In the genomic region with DNA sequence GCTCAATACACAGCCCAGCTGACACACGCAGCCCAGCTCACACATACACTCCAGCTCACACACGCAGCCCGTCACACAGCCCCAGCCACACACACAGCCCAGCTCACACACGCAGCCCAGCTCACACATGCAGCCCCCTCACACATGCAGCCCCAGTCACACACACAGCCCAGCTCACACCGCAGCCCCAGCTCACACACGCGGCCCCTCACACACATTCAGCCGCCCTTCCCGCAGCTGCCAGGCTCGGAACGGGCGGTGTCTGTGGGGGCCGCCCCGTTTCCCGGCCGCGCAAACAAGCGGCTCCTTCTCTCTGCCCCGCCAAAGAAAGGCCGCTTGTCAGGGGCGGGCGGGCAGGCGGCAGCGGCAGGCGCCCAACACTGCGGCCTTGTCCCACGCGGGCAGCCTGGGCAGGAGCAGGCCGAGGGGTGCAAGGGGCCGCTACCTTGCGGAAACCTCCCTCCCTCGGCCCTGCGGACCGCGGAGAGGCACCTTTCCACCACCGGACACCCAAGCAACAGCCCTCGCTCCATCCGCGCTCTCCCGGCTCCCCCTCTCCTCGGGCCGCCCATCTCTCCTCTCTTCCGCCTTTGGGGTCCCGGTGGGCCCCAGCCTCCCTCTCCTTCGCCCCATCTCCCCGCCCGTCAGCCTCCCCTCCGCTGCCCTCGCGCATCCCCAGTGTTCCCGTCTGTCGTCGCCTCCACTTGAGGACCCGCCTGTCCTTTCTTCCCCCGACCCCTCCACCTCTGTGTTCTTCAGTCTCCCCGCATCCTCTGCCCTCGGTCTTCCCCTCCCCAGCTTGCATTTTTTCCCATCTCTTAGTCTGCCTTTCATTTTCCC, we compare ENCODE assay signal across 8 cellular contexts. TPM values are rescaled to one million over a fixed set of nuclear protein-coding genes. Genes with fewer than 3 reads are reported as not detected.
A peak's percentile ranks its signal among the peaks of the same experiment; 100 is the strongest.
DNase-seq lines count a peak whose midpoint lies in the region; ATAC-seq and TF ChIP-seq lines count a peak whose summit lies in the region.

No MANE protein-coding gene starts in this region.

- H2AFZ ChIP-seq in PC-3 (ENCODE audit: low read length) = no peak overlapping the region

- no peaks in the 10 kb centered on the region for H3K36me3 ChIP-seq in PC-3 (ENCODE audit: low read depth, low read length)

- peaks cover 5% of the 10 kb centered on the region; the same call in 1 of the 2 replicates for H3K4me1 ChIP-seq in PC-3 (ENCODE audit: insufficient read depth, low read length)

- intact Hi-C loops in posterior cingulate gyrus (cut with DNase I) = loop anchor here (2.0 kb wide), 1 partner anchor 15 kb away; no protein-coding TSS in a partner anchor
- intact Hi-C loops in PC-3 (cut with micrococcal nuclease) = loop anchor here (2.0 kb wide), 1 partner anchor 25 kb away; no protein-coding TSS in a partner anchor

- peaks cover 29% of the 10 kb centered on the region for H3K4me1 Mint-ChIP-seq in activated T-cell treated with anti-CD3 and anti-CD28 coated beads, Interleukin-2, amount 50 U/mL, for 24 hours (ENCODE audit: low read depth)

- CTCF ChIA-PET in PC-3 (lab: Charles Lee) = interaction anchor here (0.6 to 1.5 kb wide), 4 partner anchors 13 to 80 kb away, joined by 3 to 8 read pairs (median 3); no protein-coding TSS in a partner anchor

- H3K27ac Mint-ChIP-seq in activated T-cell treated with anti-CD3 and anti-CD28 coated beads, Interleukin-2, amount 50 U/mL, for 24 hours = peak overlapping the region; percentile 24

- H3K9me2 ChIP-seq in PC-3 (replicated peaks; ENCODE audit: low read length) = no peaks in the 10 kb centered on the region

- peak overlapping the region; percentile 58 for H3K4me3 Mint-ChIP-seq in activated T-cell treated with anti-CD3 and anti-CD28 coated beads, Interleukin-2, amount 50 U/mL, for 24 hours

- no peak overlapping the region for H3K4me3 ChIP-seq in PC-3 (ENCODE audit: low read length)

- no peak overlapping the region for H3K27ac ChIP-seq in PC-3 (ENCODE audit: low read length)

- no peak for ATAC-seq in HG02973 (IDR thresholded peaks at IDR 0.05; ENCODE audit: unreplicated experiment)
- ATAC-seq in esophagus mucosa = no peak
- ATAC-seq in HG03135 (IDR thresholded peaks at IDR 0.05; ENCODE audit: unreplicated experiment) = no peak
- no peak for ATAC-seq in PC-3

- H3K27me3 Mint-ChIP-seq in activated T-cell treated with anti-CD3 and anti-CD28 coated beads, Interleukin-2, amount 50 U/mL, for 24 hours = peaks cover 20% of the 10 kb centered on the region

- DNase-seq in GM10266 (ENCODE audit: extremely low spot score) (peak; percentile 44), globus pallidus (ENCODE audit: low spot score) (peak; percentile 88), posterior cingulate gyrus (peak; percentile 51 to 97 (median 72)), PC-3 (no peak)
- peak; percentile 63 for DNase-seq in activated T-cell treated with anti-CD3 and anti-CD28 coated beads, Interleukin-2, amount 50 U/mL, for 24 hours

- BruUV-seq in PC-3 (replicated peaks; lab: Mats Ljungman, UMichigan) = no TSS peak

- POLR2A ChIA-PET in PC-3 (lab: Charles Lee; ENCODE audit: unreplicated experiment) = no interaction called here

- H3K9me3 ChIP-seq in PC-3 (ENCODE audit: low read length) = no peaks in the 10 kb centered on the region

- H4K20me1 ChIP-seq in PC-3 (ENCODE audit: low read length) = no peaks in the 10 kb centered on the region

- no peaks in the 10 kb centered on the region for H3K27me3 ChIP-seq in PC-3 (ENCODE audit: low read length)

- no peak overlapping the region for H3K9ac ChIP-seq in PC-3 (ENCODE audit: low read length)

- no peaks in the 10 kb centered on the region for H3F3A ChIP-seq in PC-3 (ENCODE audit: low read length, unreplicated experiment)

- no peak overlapping the region for H3K4me2 ChIP-seq in PC-3 (ENCODE audit: low read length)

- H3K79me2 ChIP-seq in PC-3 (ENCODE audit: low read length) = no peaks in the 10 kb centered on the region

- H3K9me3 Mint-ChIP-seq in activated T-cell treated with anti-CD3 and anti-CD28 coated beads, Interleukin-2, amount 50 U/mL, for 24 hours = no peaks in the 10 kb centered on the region

- H3K36me3 Mint-ChIP-seq in activated T-cell treated with anti-CD3 and anti-CD28 coated beads, Interleukin-2, amount 50 U/mL, for 24 hours (ENCODE audit: low read depth) = no peaks in the 10 kb centered on the region

- TF ChIP-seq CTCF in GM10266 (IDR thresholded peaks at IDR 0.05; ENCODE audit: control insufficient read depth, insufficient read depth, low read depth, missing control alignments) = no peak
- no peak for TF ChIP-seq CTCF in PC-3 (conservative IDR thresholded peaks at IDR 0.05; ENCODE audit: low read depth, low read length)

RNA-seq across cellular contexts. Expression of a gene that starts 2.2 kb away (rescaled TPM):
- total RNA-seq in esophagus mucosa = 9.3 TPM
- total RNA-seq in PC-3 (2014; rRNA removed) = 36.1 and 37.1 TPM in 2 replicates

RNA-seq across cellular contexts. Expression of a gene that starts 37.4 kb away (rescaled TPM):
- total RNA-seq in esophagus mucosa (71.7 TPM), PC-3 (2014; rRNA removed) (122 and 132 TPM in 2 replicates)

RNA-seq across cellular contexts. Expression of a gene that starts 43.9 kb away (rescaled TPM):
- 14.6 TPM for total RNA-seq in esophagus mucosa
- 32.9 and 35.2 TPM in 2 replicates for total RNA-seq in PC-3 (2014; rRNA removed)
